8 cellular contexts compared by ENCODE assay signal in the genomic region with DNA sequence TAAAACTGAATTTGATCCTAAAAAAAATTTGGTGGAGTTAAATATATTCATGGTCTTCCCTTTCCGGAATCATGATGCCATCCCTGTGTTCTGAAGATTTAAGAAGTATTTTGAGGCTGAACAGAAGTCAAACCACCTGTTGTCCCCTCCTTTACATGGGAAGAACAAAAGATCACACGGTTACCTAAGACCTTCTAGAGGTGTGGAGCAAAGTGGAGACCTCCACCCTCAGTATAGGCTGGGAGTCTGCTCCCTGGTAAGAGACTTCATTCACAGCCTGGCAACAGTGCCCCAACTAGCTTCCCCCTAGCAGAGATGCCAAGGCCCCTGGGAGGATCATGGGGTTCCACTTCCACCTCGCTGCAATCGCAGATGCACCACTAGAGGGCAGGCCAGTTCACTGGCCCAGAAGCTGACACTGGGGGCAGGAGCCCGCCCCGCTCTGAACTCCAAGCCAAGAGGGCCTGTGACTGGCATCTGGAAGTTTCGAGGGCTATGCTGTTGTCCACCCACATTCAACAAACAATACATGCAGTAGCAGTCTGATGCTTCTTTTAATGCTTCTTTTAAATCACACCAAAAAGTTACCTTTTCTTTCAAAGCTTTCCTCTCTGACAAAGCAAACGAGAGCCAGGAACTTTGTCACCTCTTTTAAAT. TPM values are rescaled to one million over a fixed set of nuclear protein-coding genes. Genes with fewer than 3 reads are reported as not detected.
DNase-seq lines count a peak whose midpoint lies in the region; ATAC-seq and TF ChIP-seq lines count a peak whose summit lies in the region.

No MANE protein-coding gene starts in this region.

- H3K27me3 ChIP-seq in BJ (ENCODE audit: control insufficient read depth, insufficient read depth, low read length), result peaks cover 3% of the 10 kb centered on the region; the same call in 1 of the 2 replicates

- DNase-seq in BJ (ENCODE audit: low read depth) (no peak), NCI-H460 (ENCODE audit: extremely low read depth, low read depth) (peak; percentile 52), dermis blood vessel endothelial cell (peak; percentile 80), medulla oblongata (ENCODE audit: extremely low spot score) (peak; percentile 96)
- peak; percentile 58 to 69 for DNase-seq in activated CD4-positive, alpha-beta T cell treated with anti-CD3 and anti-CD28 coated beads, Interleukin-2, amount 50 U/mL, for 24 hours (ENCODE audit: low read depth in 1 of 2, low spot score in 1 of 2)
- DNase-seq in stimulated activated CD8-positive, alpha-beta memory T cell treated with anti-CD3 and anti-CD28 coated beads, Interleukin-15, amount 100 ng/mL, for 48 hours (ENCODE audit: low read depth in 2 of 2), result peak; percentile 57 to 61

- H3K4me3 ChIP-seq in BJ (ENCODE audit: low read depth, low read length), result no peak overlapping the region

- ATAC-seq in GM19023 (IDR thresholded peaks at IDR 0.05; ENCODE audit: unreplicated experiment), result peak; percentile 69
- peak; percentile 62 for ATAC-seq in HG03139 (IDR thresholded peaks at IDR 0.05; ENCODE audit: unreplicated experiment)

- POLR2A ChIA-PET in BJ (lab: Charles Lee), result no interaction called here

- CTCF ChIA-PET in BJ (lab: Yijun Ruan, JAX), result interaction anchor here (0.5 to 2.3 kb wide), 38 partner anchors 9 to 1107 kb away, joined by 3 to 23 read pairs (median 4); a partner anchor contains a TSS

- H3K36me3 ChIP-seq in BJ (ENCODE audit: control insufficient read depth, insufficient read depth, low read length), result no peaks in the 10 kb centered on the region

- peak; percentile 98 for TF ChIP-seq CTCF in BJ (IDR thresholded peaks at IDR 0.05; ENCODE audit: insufficient read depth, low read depth, low read length)

RNA-seq across cellular contexts. Expression of a gene that starts 19.5 kb away (rescaled TPM):
- 27.1 and 43.3 TPM in 2 replicates for polyA plus RNA-seq in BJ (2011; rRNA removed)
- polyA minus RNA-seq in BJ (2011; rRNA and poly(A)+ RNA removed), result 16.4 and 18.8 TPM in 2 replicates
- total RNA-seq in NCI-H460 (2014; rRNA removed; shearing (Covaris generic)), result 29.6 and 30.3 TPM in 2 replicates
- 14.4 and 16.4 TPM in 2 replicates for polyA plus RNA-seq in NCI-H460 (2014; cell fraction: nucleus; rRNA removed)
- 48.2 and 65.5 TPM in 2 replicates for total RNA-seq in dermis blood vessel endothelial cell

RNA-seq across cellular contexts. Expression of a gene that starts 40.1 kb away (rescaled TPM):
- polyA plus RNA-seq in BJ (2011; rRNA removed), result not detected in 2 replicates
- not detected in 2 replicates for polyA minus RNA-seq in BJ (2011; rRNA and poly(A)+ RNA removed)
- total RNA-seq in NCI-H460 (2014; rRNA removed; shearing (Covaris generic)), result 3.0 and 4.0 TPM in 2 replicates
- polyA plus RNA-seq in NCI-H460 (2014; cell fraction: nucleus; rRNA removed), result 0.54 and 4.2 TPM in 2 replicates
- total RNA-seq in dermis blood vessel endothelial cell, result 0.51 and 1.2 TPM in 2 replicates

RNA-seq across cellular contexts. Expression of a gene that starts 56.9 kb away (rescaled TPM):
- 0.21 and 0.31 TPM in 2 replicates for polyA plus RNA-seq in BJ (2011; rRNA removed)
- not detected in 2 replicates for polyA minus RNA-seq in BJ (2011; rRNA and poly(A)+ RNA removed)
- total RNA-seq in NCI-H460 (2014; rRNA removed; shearing (Covaris generic)), result not detected in 2 replicates
- 0.22 TPM in 1 of 2 replicates, not detected in the other for polyA plus RNA-seq in NCI-H460 (2014; cell fraction: nucleus; rRNA removed)
- total RNA-seq in dermis blood vessel endothelial cell, result 0.14 and 0.51 TPM in 2 replicates
